1 cellular context compared by ENCODE assay signal in genomic region chr7:129948877-129949291, GRCh38.
TF ChIP-seq lines count a peak whose summit lies in the region.

No MANE protein-coding gene starts in this region.

TF ChIP-seq in HEK293, 187 proteins besides CTCF, POLR2A, EP300 and RAD21 (continued from another document and continues in another):
- TF ChIP-seq GLIS2 (tag by site-specific recombination; IDR thresholded peaks at IDR 0.05): peak; percentile 70
- TF ChIP-seq ZNF621 (tag by site-specific recombination; IDR thresholded peaks at IDR 0.05): no peak
- no peak for TF ChIP-seq ZNF133 (tag by site-specific recombination; IDR thresholded peaks at IDR 0.05)
- no peak for TF ChIP-seq ZNF16 (tag by site-specific recombination; IDR thresholded peaks at IDR 0.05; ENCODE audit: low read depth)
- no peak for TF ChIP-seq ZNF214 (tag by site-specific recombination; IDR thresholded peaks at IDR 0.05; ENCODE audit: borderline replicate concordance)
- no peak for TF ChIP-seq ZNF169 (tag by site-specific recombination; IDR thresholded peaks at IDR 0.05)
- 0 out of 2 replicates have a peak, but pooled peaks have one; percentile 48 for TF ChIP-seq TRIM28 (IDR thresholded peaks at IDR 0.05; ENCODE audit: borderline replicate concordance, low read length)
- TF ChIP-seq, protein P1, sequence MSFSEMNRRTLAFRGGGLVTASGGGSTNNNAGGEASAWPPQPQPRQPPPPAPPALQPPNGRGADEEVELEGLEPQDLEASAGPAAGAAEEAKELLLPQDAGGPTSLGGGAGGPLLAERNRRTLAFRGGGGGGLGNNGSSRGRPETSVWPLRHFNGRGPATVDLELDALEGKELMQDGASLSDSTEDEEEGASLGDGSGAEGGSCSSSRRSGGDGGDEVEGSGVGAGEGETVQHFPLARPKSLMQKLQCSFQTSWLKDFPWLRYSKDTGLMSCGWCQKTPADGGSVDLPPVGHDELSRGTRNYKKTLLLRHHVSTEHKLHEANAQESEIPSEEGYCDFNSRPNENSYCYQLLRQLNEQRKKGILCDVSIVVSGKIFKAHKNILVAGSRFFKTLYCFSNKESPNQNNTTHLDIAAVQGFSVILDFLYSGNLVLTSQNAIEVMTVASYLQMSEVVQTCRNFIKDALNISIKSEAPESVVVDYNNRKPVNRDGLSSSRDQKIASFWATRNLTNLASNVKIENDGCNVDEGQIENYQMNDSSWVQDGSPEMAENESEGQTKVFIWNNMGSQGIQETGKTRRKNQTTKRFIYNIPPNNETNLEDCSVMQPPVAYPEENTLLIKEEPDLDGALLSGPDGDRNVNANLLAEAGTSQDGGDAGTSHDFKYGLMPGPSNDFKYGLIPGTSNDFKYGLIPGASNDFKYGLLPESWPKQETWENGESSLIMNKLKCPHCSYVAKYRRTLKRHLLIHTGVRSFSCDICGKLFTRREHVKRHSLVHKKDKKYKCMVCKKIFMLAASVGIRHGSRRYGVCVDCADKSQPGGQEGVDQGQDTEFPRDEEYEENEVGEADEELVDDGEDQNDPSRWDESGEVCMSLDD (tag by site-specific recombination; IDR thresholded peaks at IDR 0.05): no peak
- TF ChIP-seq ZNF114 (tag by site-specific recombination; IDR thresholded peaks at IDR 0.05): no peak
- no peak for TF ChIP-seq MEIS1 (CRISPR knock-in tag; IDR thresholded peaks at IDR 0.05; ENCODE audit: borderline replicate concordance)
- peak; percentile 29 for TF ChIP-seq ZBTB11 (tag by site-specific recombination; conservative IDR thresholded peaks at IDR 0.05; ENCODE audit: low read depth)
- no peak for TF ChIP-seq ZNF76 (tag by site-specific recombination; IDR thresholded peaks at IDR 0.05; ENCODE audit: borderline replicate concordance, low read depth)
- TF ChIP-seq ZNF423 (tag by site-specific recombination; IDR thresholded peaks at IDR 0.05): no peak
- TF ChIP-seq, protein P2, sequence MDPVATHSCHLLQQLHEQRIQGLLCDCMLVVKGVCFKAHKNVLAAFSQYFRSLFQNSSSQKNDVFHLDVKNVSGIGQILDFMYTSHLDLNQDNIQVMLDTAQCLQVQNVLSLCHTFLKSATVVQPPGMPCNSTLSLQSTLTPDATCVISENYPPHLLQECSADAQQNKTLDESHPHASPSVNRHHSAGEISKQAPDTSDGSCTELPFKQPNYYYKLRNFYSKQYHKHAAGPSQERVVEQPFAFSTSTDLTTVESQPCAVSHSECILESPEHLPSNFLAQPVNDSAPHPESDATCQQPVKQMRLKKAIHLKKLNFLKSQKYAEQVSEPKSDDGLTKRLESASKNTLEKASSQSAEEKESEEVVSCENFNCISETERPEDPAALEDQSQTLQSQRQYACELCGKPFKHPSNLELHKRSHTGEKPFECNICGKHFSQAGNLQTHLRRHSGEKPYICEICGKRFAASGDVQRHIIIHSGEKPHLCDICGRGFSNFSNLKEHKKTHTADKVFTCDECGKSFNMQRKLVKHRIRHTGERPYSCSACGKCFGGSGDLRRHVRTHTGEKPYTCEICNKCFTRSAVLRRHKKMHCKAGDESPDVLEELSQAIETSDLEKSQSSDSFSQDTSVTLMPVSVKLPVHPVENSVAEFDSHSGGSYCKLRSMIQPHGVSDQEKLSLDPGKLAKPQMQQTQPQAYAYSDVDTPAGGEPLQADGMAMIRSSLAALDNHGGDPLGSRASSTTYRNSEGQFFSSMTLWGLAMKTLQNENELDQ (tag by site-specific recombination; IDR thresholded peaks at IDR 0.05; ENCODE audit: low read depth): no peak
- no peak; the same call in 1 of the 2 replicates for TF ChIP-seq ZNF335 (tag by site-specific recombination; conservative IDR thresholded peaks at IDR 0.05)
- TF ChIP-seq ZFP3 (tag by site-specific recombination; IDR thresholded peaks at IDR 0.05; ENCODE audit: low read depth): no peak
- TF ChIP-seq ZNF580 (tag by site-specific recombination; IDR thresholded peaks at IDR 0.05): no peak
- TF ChIP-seq ZNF704 (tag by site-specific recombination; IDR thresholded peaks at IDR 0.05): no peak
- TF ChIP-seq ZBTB21 (tag by site-specific recombination; IDR thresholded peaks at IDR 0.05): no peak
- TF ChIP-seq ZNF473 (tag by site-specific recombination; IDR thresholded peaks at IDR 0.05): no peak
- no peak for TF ChIP-seq ZNF157 (tag by site-specific recombination; IDR thresholded peaks at IDR 0.05)
- TF ChIP-seq ZBTB17 (tag by site-specific recombination; IDR thresholded peaks at IDR 0.05): peak; percentile 93
- no peak for TF ChIP-seq ZBTB1 (tag by site-specific recombination; IDR thresholded peaks at IDR 0.05)
- TF ChIP-seq IKZF3 (tag by site-specific recombination; IDR thresholded peaks at IDR 0.05): peak; percentile 81
- peak; percentile 85 for TF ChIP-seq ZNF398 (tag by site-specific recombination; IDR thresholded peaks at IDR 0.05)
- no peak for TF ChIP-seq ZNF560 (tag by site-specific recombination; IDR thresholded peaks at IDR 0.05; ENCODE audit: borderline replicate concordance)
- peak; percentile 93 for TF ChIP-seq TCF7L2 (IDR thresholded peaks at IDR 0.05; ENCODE audit: borderline replicate concordance, low read depth, low read length)
- TF ChIP-seq PRDM1 (tag by site-specific recombination; IDR thresholded peaks at IDR 0.05): no peak
- TF ChIP-seq HOXD13 (CRISPR knock-in tag; IDR thresholded peaks at IDR 0.05; ENCODE audit: borderline replicate concordance): no peak
- TF ChIP-seq RBAK (tag by site-specific recombination; IDR thresholded peaks at IDR 0.05): no peak
- TF ChIP-seq ZSCAN18 (tag by site-specific recombination; IDR thresholded peaks at IDR 0.05): no peak
- TF ChIP-seq ZNF2 (tag by site-specific recombination; IDR thresholded peaks at IDR 0.05): no peak; the same call in 1 of the 2 replicates
- TF ChIP-seq ZNF23 (tag by site-specific recombination; IDR thresholded peaks at IDR 0.05; ENCODE audit: borderline replicate concordance): no peak
- TF ChIP-seq ZNF654 (tag by site-specific recombination; IDR thresholded peaks at IDR 0.05; ENCODE audit: low read depth): no peak
- TF ChIP-seq, protein P3, sequence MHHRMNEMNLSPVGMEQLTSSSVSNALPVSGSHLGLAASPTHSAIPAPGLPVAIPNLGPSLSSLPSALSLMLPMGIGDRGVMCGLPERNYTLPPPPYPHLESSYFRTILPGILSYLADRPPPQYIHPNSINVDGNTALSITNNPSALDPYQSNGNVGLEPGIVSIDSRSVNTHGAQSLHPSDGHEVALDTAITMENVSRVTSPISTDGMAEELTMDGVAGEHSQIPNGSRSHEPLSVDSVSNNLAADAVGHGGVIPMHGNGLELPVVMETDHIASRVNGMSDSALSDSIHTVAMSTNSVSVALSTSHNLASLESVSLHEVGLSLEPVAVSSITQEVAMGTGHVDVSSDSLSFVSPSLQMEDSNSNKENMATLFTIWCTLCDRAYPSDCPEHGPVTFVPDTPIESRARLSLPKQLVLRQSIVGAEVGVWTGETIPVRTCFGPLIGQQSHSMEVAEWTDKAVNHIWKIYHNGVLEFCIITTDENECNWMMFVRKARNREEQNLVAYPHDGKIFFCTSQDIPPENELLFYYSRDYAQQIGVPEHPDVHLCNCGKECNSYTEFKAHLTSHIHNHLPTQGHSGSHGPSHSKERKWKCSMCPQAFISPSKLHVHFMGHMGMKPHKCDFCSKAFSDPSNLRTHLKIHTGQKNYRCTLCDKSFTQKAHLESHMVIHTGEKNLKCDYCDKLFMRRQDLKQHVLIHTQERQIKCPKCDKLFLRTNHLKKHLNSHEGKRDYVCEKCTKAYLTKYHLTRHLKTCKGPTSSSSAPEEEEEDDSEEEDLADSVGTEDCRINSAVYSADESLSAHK (tag by site-specific recombination; IDR thresholded peaks at IDR 0.05): no peak
- TF ChIP-seq, protein P4, sequence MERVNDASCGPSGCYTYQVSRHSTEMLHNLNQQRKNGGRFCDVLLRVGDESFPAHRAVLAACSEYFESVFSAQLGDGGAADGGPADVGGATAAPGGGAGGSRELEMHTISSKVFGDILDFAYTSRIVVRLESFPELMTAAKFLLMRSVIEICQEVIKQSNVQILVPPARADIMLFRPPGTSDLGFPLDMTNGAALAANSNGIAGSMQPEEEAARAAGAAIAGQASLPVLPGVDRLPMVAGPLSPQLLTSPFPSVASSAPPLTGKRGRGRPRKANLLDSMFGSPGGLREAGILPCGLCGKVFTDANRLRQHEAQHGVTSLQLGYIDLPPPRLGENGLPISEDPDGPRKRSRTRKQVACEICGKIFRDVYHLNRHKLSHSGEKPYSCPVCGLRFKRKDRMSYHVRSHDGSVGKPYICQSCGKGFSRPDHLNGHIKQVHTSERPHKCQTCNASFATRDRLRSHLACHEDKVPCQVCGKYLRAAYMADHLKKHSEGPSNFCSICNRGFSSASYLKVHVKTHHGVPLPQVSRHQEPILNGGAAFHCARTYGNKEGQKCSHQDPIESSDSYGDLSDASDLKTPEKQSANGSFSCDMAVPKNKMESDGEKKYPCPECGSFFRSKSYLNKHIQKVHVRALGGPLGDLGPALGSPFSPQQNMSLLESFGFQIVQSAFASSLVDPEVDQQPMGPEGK (tag by site-specific recombination; IDR thresholded peaks at IDR 0.05): peak; percentile 94
- no peak for TF ChIP-seq MYNN (tag by site-specific recombination; IDR thresholded peaks at IDR 0.05; ENCODE audit: borderline replicate concordance)
- no peak for TF ChIP-seq ZNF350 (tag by site-specific recombination; IDR thresholded peaks at IDR 0.05)
- no peak for TF ChIP-seq ZNF184 (tag by site-specific recombination; IDR thresholded peaks at IDR 0.05)
- no peak for TF ChIP-seq SP7 (tag by site-specific recombination; IDR thresholded peaks at IDR 0.05)
- TF ChIP-seq ZNF24 (tag by site-specific recombination; IDR thresholded peaks at IDR 0.05): no peak
- TF ChIP-seq ZNF792 (tag by site-specific recombination; IDR thresholded peaks at IDR 0.05): no peak
- no peak; the same call in 1 of the 2 replicates for TF ChIP-seq ZNF394 (tag by site-specific recombination; IDR thresholded peaks at IDR 0.05; ENCODE audit: borderline replicate concordance)
- peak; percentile 79 for TF ChIP-seq ZBTB20 (tag by site-specific recombination; IDR thresholded peaks at IDR 0.05)
- TF ChIP-seq ZNF707 (tag by site-specific recombination; IDR thresholded peaks at IDR 0.05): no peak
- no peak for TF ChIP-seq ZNF146 (tag by site-specific recombination; IDR thresholded peaks at IDR 0.05)
- TF ChIP-seq ZNF302 (tag by site-specific recombination; IDR thresholded peaks at IDR 0.05; ENCODE audit: low read depth): no peak
